In the genomic region with DNA sequence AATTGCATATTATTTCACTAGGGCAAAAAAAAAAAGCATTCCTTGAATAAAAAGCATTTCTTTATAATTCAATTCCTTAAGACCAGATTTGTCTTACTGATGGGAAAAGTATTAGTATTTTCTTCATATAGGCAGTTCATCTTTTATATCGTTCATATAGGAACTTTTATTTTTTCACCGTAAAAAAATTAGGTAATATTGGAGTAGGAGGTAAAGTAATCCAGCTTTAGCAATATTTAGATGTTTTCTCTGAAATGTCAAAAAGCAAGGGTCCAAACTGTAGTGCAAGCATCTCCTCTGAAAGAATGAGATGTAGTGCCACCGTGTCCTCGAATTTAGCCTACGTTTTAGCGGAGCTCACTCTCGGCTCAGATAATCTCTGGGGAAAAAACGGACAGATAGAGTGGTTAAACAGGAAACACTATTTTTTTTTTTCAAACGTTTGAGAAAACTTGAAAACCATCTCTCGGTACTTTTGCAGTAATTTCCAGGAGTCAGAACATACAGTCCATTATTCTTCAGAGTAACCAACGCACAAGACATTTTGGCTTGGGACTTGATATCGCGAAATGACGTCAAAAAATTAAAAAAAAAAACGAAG, we compare ENCODE assay signal across 8 cellular contexts. TPM values are rescaled to one million over a fixed set of nuclear protein-coding genes. Genes with fewer than 3 reads are reported as not detected.
DNase-seq lines count a peak whose midpoint lies in the region; ATAC-seq and TF ChIP-seq lines count a peak whose summit lies in the region.

No MANE protein-coding gene starts in this region.

- no peaks in the 10 kb centered on the region for H4K20me1 ChIP-seq in GM23248 (ENCODE audit: insufficient read depth)

- peaks cover 81% of the 10 kb centered on the region for H3K27me3 ChIP-seq in GM23248 (replicated peaks; ENCODE audit: insufficient read depth)
- H3K27me3 ChIP-seq in Peyer's patch, result peaks cover 6 to 69% of the 10 kb centered on the region in 2 donors
- H3K27me3 ChIP-seq in parathyroid adenoma (ENCODE audit: control insufficient read depth, insufficient read depth, low read length), result peaks cover 17% of the 10 kb centered on the region

- no peaks in the 10 kb centered on the region for H3K36me3 ChIP-seq in GM23248 (ENCODE audit: low read depth)
- no peaks in the 10 kb centered on the region for H3K36me3 ChIP-seq in Peyer's patch
- no peaks in the 10 kb centered on the region for H3K36me3 ChIP-seq in parathyroid adenoma (ENCODE audit: control insufficient read depth, insufficient read depth, low read length)

- no peaks in the 10 kb centered on the region for H3F3A ChIP-seq in GM23248 (ENCODE audit: insufficient read depth)

- H2AFZ ChIP-seq in GM23248 (peak overlapping the region; percentile 82), parathyroid adenoma (peak overlapping the region; percentile 93)

- ATAC-seq in HG03045 (IDR thresholded peaks at IDR 0.05; ENCODE audit: unreplicated experiment), result no peak
- no peak for ATAC-seq in HG02938 (IDR thresholded peaks at IDR 0.05; ENCODE audit: unreplicated experiment)

- peak overlapping the region; percentile 86 for H3K4me3 ChIP-seq in GM23248
- peak overlapping the region; percentile 66 to 85 (median 80) for H3K4me3 ChIP-seq in Peyer's patch
- peak overlapping the region; percentile 63 for H3K4me3 ChIP-seq in epithelial cell of esophagus (ENCODE audit: low read length)
- H3K4me3 ChIP-seq in parathyroid adenoma (ENCODE audit: low read depth, low read length), result peak overlapping the region; percentile 74

- in situ Hi-C loops in GM23248 (cut with MboI), result no loop called here

- H3K9me3 ChIP-seq in GM23248 (ENCODE audit: low read depth) (no peaks in the 10 kb centered on the region), Peyer's patch (peaks cover 0 to 9% (median 0%) of the 10 kb centered on the region in 4 donors), parathyroid adenoma (ENCODE audit: control insufficient read depth, low read length) (no peaks in the 10 kb centered on the region)

- DNase-seq in GM23248 (no peak), Peyer's patch (no peak), epithelial cell of esophagus (ENCODE audit: low read depth) (no peak), NCI-H510A treated with DMSO at 0.1 percent for 48 hours (lab: John Stamatoyannopoulos, UW) (no peak), LoVo (ENCODE audit: low spot score) (no peak)

- H3K9ac ChIP-seq in GM23248 (peak overlapping the region; percentile 96), parathyroid adenoma (peak overlapping the region; percentile 94)

- H3K4me1 ChIP-seq in GM23248 (ENCODE audit: insufficient read depth) (peaks cover 5% of the 10 kb centered on the region), Peyer's patch (peaks cover 0 to 33% (median 15%) of the 10 kb centered on the region in 4 donors), parathyroid adenoma (no peaks in the 10 kb centered on the region)

- no peak for TF ChIP-seq POLR2A in Peyer's patch (IDR thresholded peaks at IDR 0.05)

- peak overlapping the region; percentile 90 for H3K27ac ChIP-seq in GM23248
- peak overlapping the region in 3 of 4 donors; percentile 81 to 89 (median 86) for H3K27ac ChIP-seq in Peyer's patch
- peak overlapping the region; percentile 85 for H3K27ac ChIP-seq in parathyroid adenoma

- no peaks in the 10 kb centered on the region for H3K79me2 ChIP-seq in GM23248 (ENCODE audit: insufficient read depth)
- H3K79me2 ChIP-seq in parathyroid adenoma, result no peaks in the 10 kb centered on the region

- 2% methylated on average over 15 of the region's 15 CpGs for WGBS in GM23248 (ENCODE audit: low coverage in 1 of 2, low lambda C conversion rate in 2 of 2, missing lambda C conversion rate in 2 of 2), 2 experiments

- H3K4me2 ChIP-seq in GM23248 (ENCODE audit: unreplicated experiment) (peak overlapping the region; percentile 95), parathyroid adenoma (ENCODE audit: low read length) (peak overlapping the region; percentile 78)

- TF ChIP-seq CTCF in Peyer's patch (IDR thresholded peaks at IDR 0.05) (no peak), epithelial cell of esophagus (IDR thresholded peaks at IDR 0.05; ENCODE audit: insufficient read depth, low read depth, low read length, missing control alignments) (no peak), parathyroid adenoma (IDR thresholded peaks at IDR 0.05) (no peak)

- H3K9me2 ChIP-seq in GM23248 (ENCODE audit: insufficient read depth), result no peaks in the 10 kb centered on the region

RNA-seq across cellular contexts. Expression of gene SPAG6, which starts 5.4 kb away (rescaled TPM):
- total RNA-seq in GM23248 (2014; rRNA removed; shearing (Covaris generic)), result not detected in 2 replicates
- polyA plus RNA-seq in GM23248 (2016; fragmentation: Nextera tagmentation; extraction: Ambion mirVana), result not detected in 2 replicates
- not detected for total RNA-seq in Peyer's patch

RNA-seq across cellular contexts. Expression of gene BMI1, which starts 19.0 kb away (rescaled TPM):
- 66.0 and 77.1 TPM in 2 replicates for total RNA-seq in GM23248 (2014; rRNA removed; shearing (Covaris generic))
- polyA plus RNA-seq in GM23248 (2016; fragmentation: Nextera tagmentation; extraction: Ambion mirVana), result 37.6 and 38.0 TPM in 2 replicates
- total RNA-seq in Peyer's patch, result 10 to 100 TPM; 15.6 to 47.9 (median 17.6) TPM

RNA-seq across cellular contexts. Expression of gene COMMD3, which starts 23.7 kb away (rescaled TPM):
- total RNA-seq in GM23248 (2014; rRNA removed; shearing (Covaris generic)), result 26.4 and 48.2 TPM in 2 replicates
- polyA plus RNA-seq in GM23248 (2016; fragmentation: Nextera tagmentation; extraction: Ambion mirVana), result 103 and 104 TPM in 2 replicates
- 100 to 1,000 TPM in 1 of 4 donors, 10 to 100 TPM in 3; 23.0 to 113 (median 36.6) TPM for total RNA-seq in Peyer's patch
